ENCODE assay signal across 17 cellular contexts in genomic region chr7:152330827-152331226, GRCh38.
A peak's percentile ranks its signal among the peaks of the same experiment; 100 is the strongest.
DNase-seq lines count a peak whose midpoint lies in the region; ATAC-seq and TF ChIP-seq lines count a peak whose summit lies in the region.
"Had no signal": no experiment of that assay in that cellular context is flagged by ENCODE, and none has a peak within 500 bp of the region (broad histone marks: within the 10 kb centered on the region; RNA-seq: fewer than 3 reads in every experiment).

No MANE protein-coding gene starts in this region.

- no peaks in the 10 kb centered on the region for H3K27me3 ChIP-seq in adipocyte (replicated peaks; ENCODE audit: control insufficient read depth, insufficient read depth, low read length)
- H3K27me3 ChIP-seq in neural progenitor cell, result no peaks in the 10 kb centered on the region

- no peak overlapping the region for H2AFZ ChIP-seq in neural progenitor cell (replicated peaks)

- DNase-seq in natural killer cell (no peak), adipocyte (ENCODE audit: low read depth) (peak; percentile 39), iris pigment epithelial cell (ENCODE audit: low read depth) (peak; percentile 16), NCI-H1048 (lab: John Stamatoyannopoulos, UW) (no peak), NK-92 (lab: John Stamatoyannopoulos, UW; ENCODE audit: unreplicated experiment) (no peak), neural progenitor cell (ENCODE audit: low spot score) (no peak)
- no peak for DNase-seq in natural killer cell treated with Interleukin-12 subunit alpha and Interleukin-12 subunit beta and Interleukin-15 and Interleukin-18, amount 100 ng/mL, for 72 hours (ENCODE audit: low spot score)
- DNase-seq: AML-193; Calu3; CD4-positive, alpha-beta T cell; DMS79 treated with DMSO at 0.1 percent for 48 hours; KBM-7; NCI-H1092 treated with DMSO at 0.1 percent for 48 hours; NCI-H1694 treated with DMSO at 0.1 percent for 48 hours; NCI-H69; PC-3 had no signal

- H3F3A ChIP-seq in neural progenitor cell (ENCODE audit: low read depth), result no peaks in the 10 kb centered on the region

- TF ChIP-seq CTCF in natural killer cell (IDR thresholded peaks at IDR 0.05) (no peak), neural progenitor cell (IDR thresholded peaks at IDR 0.05) (no peak)

- H4K20me1 ChIP-seq in neural progenitor cell (ENCODE audit: low read depth), result peaks cover 4% of the 10 kb centered on the region

- H3K4me3 ChIP-seq in adipocyte (ENCODE audit: low read length) (no peak overlapping the region), neural progenitor cell (no peak overlapping the region)

- intact Hi-C loops in natural killer cell (cut with micrococcal nuclease), result loop anchor here (10.0 kb wide), 1 partner anchor 344 kb away; the partner anchor contains the start of gene XRCC2

- no peak overlapping the region for H3K4me2 ChIP-seq in neural progenitor cell

- H3K27me3 Mint-ChIP-seq in natural killer cell (ENCODE audit: low read depth in 2 of 2) (no peaks in the 10 kb centered on the region), neural progenitor cell (ENCODE audit: insufficient read depth, low read depth) (peaks cover 2% of the 10 kb centered on the region)
- no peaks in the 10 kb centered on the region for H3K27me3 Mint-ChIP-seq in natural killer cell treated with Interleukin-12 subunit alpha and Interleukin-12 subunit beta and Interleukin-15 and Interleukin-18, amount 100 ng/mL, for 72 hours
- H3K27me3 Mint-ChIP-seq: CD4-positive, alpha-beta T cell had no signal

- no peaks in the 10 kb centered on the region for H3K9me3 ChIP-seq in adipocyte (ENCODE audit: control insufficient read depth, low read length)
- H3K9me3 ChIP-seq in neural progenitor cell (ENCODE audit: low read depth), result no peaks in the 10 kb centered on the region

- H3K79me2 ChIP-seq in neural progenitor cell (ENCODE audit: low read depth), result peaks cover 46% of the 10 kb centered on the region

- no peaks in the 10 kb centered on the region for H3K9me3 Mint-ChIP-seq in natural killer cell
- H3K9me3 Mint-ChIP-seq in natural killer cell treated with Interleukin-12 subunit alpha and Interleukin-12 subunit beta and Interleukin-15 and Interleukin-18, amount 100 ng/mL, for 72 hours, result no peaks in the 10 kb centered on the region
- no peaks in the 10 kb centered on the region for H3K9me3 Mint-ChIP-seq in neural progenitor cell
- H3K9me3 Mint-ChIP-seq: CD4-positive, alpha-beta T cell had no signal

- H3K4me1 ChIP-seq in adipocyte (ENCODE audit: control insufficient read depth, insufficient read depth, low read length), result peaks cover 18% of the 10 kb centered on the region
- no peaks in the 10 kb centered on the region for H3K4me1 ChIP-seq in neural progenitor cell

- no peak overlapping the region for H3K9ac ChIP-seq in adipocyte (ENCODE audit: low read length)
- H3K9ac ChIP-seq in neural progenitor cell, result no peak overlapping the region

- H3K36me3 ChIP-seq in adipocyte (ENCODE audit: control insufficient read depth, insufficient read depth, low read length, severe bottlenecking), result peaks cover 27% of the 10 kb centered on the region
- H3K36me3 ChIP-seq in neural progenitor cell, result peaks cover 5% of the 10 kb centered on the region

- ATAC-seq in natural killer cell, result no peak
- ATAC-seq in natural killer cell treated with Interleukin-12 subunit alpha and Interleukin-12 subunit beta and Interleukin-15 and Interleukin-18, amount 100 ng/mL, for 72 hours, result no peak
- no peak for ATAC-seq in GM19467 (IDR thresholded peaks at IDR 0.05; ENCODE audit: unreplicated experiment)
- ATAC-seq: PC-3 had no signal

- H3K27ac Mint-ChIP-seq in natural killer cell (peak overlapping the region; percentile 15 to 80), neural progenitor cell (no peak overlapping the region)
- peak overlapping the region in 1 of 2 donors; percentile 4 for H3K27ac Mint-ChIP-seq in natural killer cell treated with Interleukin-12 subunit alpha and Interleukin-12 subunit beta and Interleukin-15 and Interleukin-18, amount 100 ng/mL, for 72 hours
- H3K27ac Mint-ChIP-seq: CD4-positive, alpha-beta T cell had no signal

- H3K36me3 Mint-ChIP-seq in natural killer cell (peaks cover 8% of the 10 kb centered on the region), neural progenitor cell (peaks cover 17% of the 10 kb centered on the region)
- H3K36me3 Mint-ChIP-seq in natural killer cell treated with Interleukin-12 subunit alpha and Interleukin-12 subunit beta and Interleukin-15 and Interleukin-18, amount 100 ng/mL, for 72 hours, result peaks cover 10% of the 10 kb centered on the region

- peaks cover 53 to 56% of the 10 kb centered on the region in 2 donors for H3K4me1 Mint-ChIP-seq in natural killer cell
- H3K4me1 Mint-ChIP-seq in natural killer cell treated with Interleukin-12 subunit alpha and Interleukin-12 subunit beta and Interleukin-15 and Interleukin-18, amount 100 ng/mL, for 72 hours (ENCODE audit: low read depth in 2 of 2), result peaks cover 26 to 44% of the 10 kb centered on the region in 2 donors
- H3K4me1 Mint-ChIP-seq in neural progenitor cell, result no peaks in the 10 kb centered on the region

- H3K4me3 Mint-ChIP-seq in natural killer cell (no peak overlapping the region), neural progenitor cell (no peak overlapping the region)
- no peak overlapping the region for H3K4me3 Mint-ChIP-seq in natural killer cell treated with Interleukin-12 subunit alpha and Interleukin-12 subunit beta and Interleukin-15 and Interleukin-18, amount 100 ng/mL, for 72 hours
- H3K4me3 Mint-ChIP-seq: CD4-positive, alpha-beta T cell had no signal

- H3K27ac ChIP-seq in neural progenitor cell, result no peak overlapping the region

Comparison
In these comparisons a context has a peak if more than half of its experiments do, and no peak if none do; other contexts are left out.
1. DNase-seq: peak in adipocyte (single experiment) and iris pigment epithelial cell (single experiment); none in natural killer cell (single experiment), natural killer cell treated with Interleukin-12 subunit alpha and Interleukin-12 subunit beta and Interleukin-15 and Interleukin-18, amount 100 ng/mL, for 72 hours (single experiment), NCI-H1048 (single experiment), NK-92 (single experiment) and neural progenitor cell (single experiment).